In genomic region chr2:179410552-179411356, GRCh38 we compare ENCODE assay signal across 1 cellular context.
TF ChIP-seq lines count a peak whose summit lies in the region.

No MANE protein-coding gene starts in this region.

TF ChIP-seq in HepG2, 621 proteins besides CTCF, POLR2A, EP300 and RAD21 (continued from another document and continues in another):
- TF ChIP-seq ZXDC (CRISPR knock-in tag; IDR thresholded peaks at IDR 0.05) (no peak), ZNF768 (CRISPR knock-in tag; IDR thresholded peaks at IDR 0.05) (no peak), SOX6 (IDR thresholded peaks at IDR 0.05) (no peak), SOX6 (CRISPR knock-in tag; IDR thresholded peaks at IDR 0.05) (0 out of 2 replicates have a peak, but pooled peaks have one; percentile 13), ZNF577 (CRISPR knock-in tag; IDR thresholded peaks at IDR 0.05; ENCODE audit: borderline replicate concordance, low read depth) (no peak), LCORL (IDR thresholded peaks at IDR 0.05) (no peak), LCORL (CRISPR knock-in tag; IDR thresholded peaks at IDR 0.05) (no peak), ONECUT2 (CRISPR knock-in tag; IDR thresholded peaks at IDR 0.05) (0 out of 2 replicates have a peak, but pooled peaks have one; percentile 11), ZNF20 (CRISPR knock-in tag; IDR thresholded peaks at IDR 0.05) (no peak), ZBTB8A (CRISPR knock-in tag; IDR thresholded peaks at IDR 0.05; ENCODE audit: borderline replicate concordance, low read depth) (no peak), ZNF780A (CRISPR knock-in tag; IDR thresholded peaks at IDR 0.05) (no peak), RNF219 (CRISPR knock-in tag; IDR thresholded peaks at IDR 0.05) (no peak), CREB3 (CRISPR knock-in tag; IDR thresholded peaks at IDR 0.05) (no peak), ZNF224 (CRISPR knock-in tag; IDR thresholded peaks at IDR 0.05) (no peak), SCMH1 (CRISPR knock-in tag; IDR thresholded peaks at IDR 0.05; ENCODE audit: borderline replicate concordance) (no peak), ZNF143 (CRISPR knock-in tag; IDR thresholded peaks at IDR 0.05) (no peak), MLX (CRISPR knock-in tag; IDR thresholded peaks at IDR 0.05) (no peak), GLI4 (CRISPR knock-in tag; IDR thresholded peaks at IDR 0.05; ENCODE audit: borderline replicate concordance) (no peak), NPAS2 (CRISPR knock-in tag; IDR thresholded peaks at IDR 0.05; ENCODE audit: borderline replicate concordance) (no peak), ZSCAN12 (CRISPR knock-in tag; IDR thresholded peaks at IDR 0.05) (no peak), FLYWCH1 (CRISPR knock-in tag; IDR thresholded peaks at IDR 0.05) (no peak), ZNF891 (CRISPR knock-in tag; IDR thresholded peaks at IDR 0.05) (no peak), ZNF225 (CRISPR knock-in tag; IDR thresholded peaks at IDR 0.05) (no peak), NFIB (CRISPR knock-in tag; IDR thresholded peaks at IDR 0.05; ENCODE audit: borderline replicate concordance) (no peak), ZNF547 (CRISPR knock-in tag; IDR thresholded peaks at IDR 0.05) (no peak), MAZ (IDR thresholded peaks at IDR 0.05; ENCODE audit: borderline replicate concordance, low read depth, low read length) (no peak), MAZ (CRISPR knock-in tag; IDR thresholded peaks at IDR 0.05; ENCODE audit: low read depth) (no peak), NAIF1 (CRISPR knock-in tag; IDR thresholded peaks at IDR 0.05; ENCODE audit: borderline replicate concordance) (no peak), REST (IDR thresholded peaks at IDR 0.05; ENCODE audit: borderline replicate concordance in 1 of 2, low read depth in 1 of 2, low read length in 2 of 2) (no peak), STAT5B (CRISPR knock-in tag; IDR thresholded peaks at IDR 0.05) (no peak), ZC3H4 (CRISPR knock-in tag; IDR thresholded peaks at IDR 0.05; ENCODE audit: borderline replicate concordance) (no peak), NR2F1 (CRISPR knock-in tag; IDR thresholded peaks at IDR 0.05) (no peak), DZIP1 (CRISPR knock-in tag; IDR thresholded peaks at IDR 0.05) (no peak), CAMTA2 (CRISPR knock-in tag; IDR thresholded peaks at IDR 0.05; ENCODE audit: borderline replicate concordance) (no peak), PPARG (CRISPR knock-in tag; conservative IDR thresholded peaks at IDR 0.05) (no peak), EED (CRISPR knock-in tag; IDR thresholded peaks at IDR 0.05) (no peak), POGZ (CRISPR knock-in tag; IDR thresholded peaks at IDR 0.05) (peak; percentile 22; the same call in 1 of the 2 replicates), CENPBD1 (CRISPR knock-in tag; IDR thresholded peaks at IDR 0.05; ENCODE audit: borderline replicate concordance, low read depth) (no peak), TARDBP (CRISPR knock-in tag; IDR thresholded peaks at IDR 0.05) (peak; percentile 50; the same call in 1 of the 2 replicates), ZNF841 (CRISPR knock-in tag; IDR thresholded peaks at IDR 0.05; ENCODE audit: borderline replicate concordance) (no peak), ZNF142 (CRISPR knock-in tag; IDR thresholded peaks at IDR 0.05) (no peak), THYN1 (CRISPR knock-in tag; IDR thresholded peaks at IDR 0.05; ENCODE audit: borderline replicate concordance, low read depth) (no peak), SP140L (CRISPR knock-in tag; IDR thresholded peaks at IDR 0.05; ENCODE audit: borderline replicate concordance) (0 out of 2 replicates have a peak, but pooled peaks have one; percentile 39), JARID2 (CRISPR knock-in tag; IDR thresholded peaks at IDR 0.05; ENCODE audit: insufficient replicate concordance) (no peak), ZNF12 (CRISPR knock-in tag; IDR thresholded peaks at IDR 0.05) (no peak), DNMT3B (CRISPR knock-in tag; conservative IDR thresholded peaks at IDR 0.05) (no peak)
